40 cellular contexts compared by ENCODE assay signal in the genomic region with DNA sequence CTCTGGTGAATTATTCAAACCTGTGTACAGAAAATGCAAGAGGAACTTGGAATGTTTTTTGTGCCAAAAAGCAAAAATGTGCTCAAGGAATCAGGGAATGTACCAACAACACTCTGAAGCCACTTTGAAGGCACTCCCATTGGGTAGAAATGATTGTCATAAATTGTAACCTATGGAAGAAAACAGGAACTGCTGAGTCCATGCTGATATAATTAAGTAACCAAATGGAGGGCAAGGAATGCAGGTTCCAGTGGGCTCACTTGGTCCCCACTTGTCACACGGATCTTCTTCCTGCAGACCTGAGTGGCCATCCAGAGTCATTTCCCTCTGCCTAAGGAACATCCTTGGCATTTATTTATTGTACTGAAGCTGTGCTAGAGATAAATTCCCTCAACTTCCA. TPM values are rescaled to one million over a fixed set of nuclear protein-coding genes. Genes with fewer than 3 reads are reported as not detected.
"Had no signal": no experiment of that assay in that cellular context is flagged by ENCODE, and none has a peak within 500 bp of the region (broad histone marks: within the 10 kb centered on the region; RNA-seq: fewer than 3 reads in every experiment).

No MANE protein-coding gene starts in this region.

- H3K4me3 ChIP-seq: ascending aorta, cardiac muscle cell, MG63, PC-9 had no signal

- ATAC-seq: Right ventricle myocardium inferior, SK-N-SH treated with all-trans-retinoic acid at 6 μM for 48 hours had no signal

- FAIRE-seq: RCC 7860 had no signal

- H3K4me3 Mint-ChIP-seq: activated CD4-positive, alpha-beta T cell treated with anti-CD3 and anti-CD28 coated beads, Interleukin-2, amount 10 ng/mL, durations not matched to agents 24 days and 14 days; activated CD8-positive, alpha-beta T cell treated with anti-CD3 and anti-CD28 coated beads for 36 hours; activated naive CD8-positive, alpha-beta T cell treated with anti-CD3 and anti-CD28 coated beads for 36 hours; activated T-helper 17 cell treated with anti-CD3 and anti-CD28 coated beads, Interleukin-2, amount 50 U/mL, for 72 hours; central memory CD8-positive, alpha-beta T cell had no signal

- H3K27me3 ChIP-seq: ascending aorta, cardiac muscle cell, MG63 had no signal

- H2AFZ ChIP-seq: PC-9 had no signal

- H3K9me3 ChIP-seq: ascending aorta had no signal

- H3K4me1 Mint-ChIP-seq: activated T-helper 17 cell treated with anti-CD3 and anti-CD28 coated beads, Interleukin-2, amount 50 U/mL, for 72 hours; central memory CD8-positive, alpha-beta T cell had no signal

- H3K4me1 ChIP-seq: ascending aorta had no signal

- H3K4me2 ChIP-seq: PC-9 had no signal

- H3K27ac Mint-ChIP-seq: activated CD8-positive, alpha-beta T cell treated with anti-CD3 and anti-CD28 coated beads for 36 hours; activated naive CD8-positive, alpha-beta T cell treated with anti-CD3 and anti-CD28 coated beads for 36 hours; activated T-helper 17 cell treated with anti-CD3 and anti-CD28 coated beads, Interleukin-2, amount 50 U/mL, for 72 hours had no signal

- H3K36me3 ChIP-seq: ascending aorta, cardiac muscle cell, MG63 had no signal

- H3K27ac ChIP-seq: ascending aorta, cardiac muscle cell, PC-9, RWPE1, VCaP had no signal

- DNase-seq: activated CD4-positive, alpha-beta T cell treated with anti-CD3 and anti-CD28 coated beads for 1 hour; activated CD4-positive, alpha-beta T cell treated with anti-CD3 and anti-CD28 coated beads, Interleukin-2, amount 10 ng/mL, durations not matched to agents 24 days and 14 days; activated CD4-positive, alpha-beta T cell treated with anti-CD3 and anti-CD28 coated beads, Interleukin-2, amount 50 U/mL, for 4 hours; activated CD4-positive, CD25-positive, alpha-beta regulatory T cell; activated effector memory CD4-positive, alpha-beta T cell treated with anti-CD3 and anti-CD28 coated beads, Interleukin-2, amount 50 U/mL, for 16 hours; activated naive CD4-positive, alpha-beta T cell; activated naive CD4-positive, alpha-beta T cell treated with anti-CD3 and anti-CD28 coated beads, Interleukin-2, amount 50 U/mL, for 16 hours; activated naive CD8-positive, alpha-beta T cell treated with anti-CD3 and anti-CD28 coated beads for 36 hours; activated T-cell treated with anti-CD3 and anti-CD28 coated beads, Interleukin-2, amount 50 U/mL, for 1 hour; activated T-cell treated with anti-CD3 and anti-CD28 coated beads, Interleukin-2, amount 50 U/mL, for 72 hours; amygdala; Kasumi-1; KG1; MG63; NCI-H1048; NCI-H1105 treated with DMSO at 0.1 percent for 48 hours; NCI-H1436; NCI-H1694; NCI-H1930; NCI-H2081 treated with DMSO at 0.1 percent for 48 hours; NCI-H226; NCI-H446 treated with DMSO at 0.1 percent for 48 hours; NCI-H524; NK-92 treated with Interleukin-12 subunit alpha and Interleukin-12 subunit beta, amount 100 ng/mL, for 24 hours; PC-9; SIG-M5; T-helper 9 cell had no signal

RNA-seq across cellular contexts. Expression of gene LCN6, which starts 2.9 kb away (rescaled TPM):
- total RNA-seq: activated CD4-positive, alpha-beta T cell treated with anti-CD3 and anti-CD28 coated beads, Interleukin-2, amount 10 ng/mL, durations not matched to agents 24 days and 14 days; activated CD8-positive, alpha-beta memory T cell treated with anti-CD3 and anti-CD28 coated beads for 36 hours; activated CD8-positive, alpha-beta T cell treated with anti-CD3 and anti-CD28 coated beads for 36 hours; activated naive CD8-positive, alpha-beta T cell treated with anti-CD3 and anti-CD28 coated beads for 36 hours; activated T-cell treated with anti-CD3 and anti-CD28 coated beads, Interleukin-2, amount 50 U/mL, for 72 hours; activated T-helper 17 cell treated with anti-CD3 and anti-CD28 coated beads, Interleukin-2, amount 50 U/mL, for 72 hours; cardiac muscle cell; PC-9; SK-MEL-5 had no signal
- polyA plus RNA-seq: cardiac muscle cell had no signal

RNA-seq across cellular contexts. Expression of gene LCN8, which starts 6.8 kb away (rescaled TPM):
- total RNA-seq: activated CD4-positive, alpha-beta T cell treated with anti-CD3 and anti-CD28 coated beads, Interleukin-2, amount 10 ng/mL, durations not matched to agents 24 days and 14 days; activated CD8-positive, alpha-beta memory T cell treated with anti-CD3 and anti-CD28 coated beads for 36 hours; activated CD8-positive, alpha-beta T cell treated with anti-CD3 and anti-CD28 coated beads for 36 hours; activated naive CD8-positive, alpha-beta T cell treated with anti-CD3 and anti-CD28 coated beads for 36 hours; activated T-cell treated with anti-CD3 and anti-CD28 coated beads, Interleukin-2, amount 50 U/mL, for 72 hours; activated T-helper 17 cell treated with anti-CD3 and anti-CD28 coated beads, Interleukin-2, amount 50 U/mL, for 72 hours; ascending aorta; cardiac muscle cell; PC-9; Right ventricle myocardium inferior; SK-MEL-5 had no signal
- polyA plus RNA-seq: adipose tissue, cardiac muscle cell had no signal

RNA-seq across cellular contexts. Expression of gene LCN10, which starts 8.5 kb away (rescaled TPM):
- total RNA-seq: SK-MEL-5 had no signal

RNA-seq across cellular contexts. Expression of gene LCN15, which starts 13.1 kb away (rescaled TPM):
- total RNA-seq: activated CD4-positive, alpha-beta T cell treated with anti-CD3 and anti-CD28 coated beads, Interleukin-2, amount 10 ng/mL, durations not matched to agents 24 days and 14 days; activated CD8-positive, alpha-beta memory T cell treated with anti-CD3 and anti-CD28 coated beads for 36 hours; activated CD8-positive, alpha-beta T cell treated with anti-CD3 and anti-CD28 coated beads for 36 hours; activated naive CD8-positive, alpha-beta T cell treated with anti-CD3 and anti-CD28 coated beads for 36 hours; activated T-cell treated with anti-CD3 and anti-CD28 coated beads, Interleukin-2, amount 50 U/mL, for 72 hours; activated T-helper 17 cell treated with anti-CD3 and anti-CD28 coated beads, Interleukin-2, amount 50 U/mL, for 72 hours; ascending aorta; PC-9 had no signal
- polyA plus RNA-seq: adipose tissue, cardiac muscle cell had no signal

RNA-seq across cellular contexts. Expression of gene DIPK1B, which starts 38.9 kb away (rescaled TPM):
- total RNA-seq: activated CD8-positive, alpha-beta memory T cell treated with anti-CD3 and anti-CD28 coated beads for 36 hours; activated T-helper 17 cell treated with anti-CD3 and anti-CD28 coated beads, Interleukin-2, amount 50 U/mL, for 72 hours had no signal
